Comparison of ENCODE assay signal across 16 cellular contexts in genomic region chr10:116708386-116708785, GRCh38. TPM values are rescaled to one million over a fixed set of nuclear protein-coding genes. Genes with fewer than 3 reads are reported as not detected.
A peak's percentile ranks its signal among the peaks of the same experiment; 100 is the strongest.
DNase-seq lines count a peak whose midpoint lies in the region; ATAC-seq and TF ChIP-seq lines count a peak whose summit lies in the region.
"Had no signal": no experiment of that assay in that cellular context is flagged by ENCODE, and none has a peak within 500 bp of the region (broad histone marks: within the 10 kb centered on the region; RNA-seq: fewer than 3 reads in every experiment).

No MANE protein-coding gene starts in this region.

- 67 to 75% methylated on average over 2 of the region's 2 CpGs for WGBS in heart right ventricle, 2 donors

- H3K27me3 ChIP-seq in heart right ventricle (no peaks in the 10 kb centered on the region), left ventricle myocardium inferior (ENCODE audit: low read depth) (no peaks in the 10 kb centered on the region)
- H3K27me3 ChIP-seq: upper lobe of left lung had no signal

- H3K4me1 ChIP-seq in heart right ventricle (peaks cover 0 to 21% (median 0%) of the 10 kb centered on the region in 9 donors), left ventricle myocardium inferior (peaks cover 20% of the 10 kb centered on the region)
- H3K4me1 ChIP-seq: A549, upper lobe of left lung had no signal

- intact Hi-C loops in heart right ventricle (cut with DNase I) (no loop called here), left ventricle myocardium inferior (cut with micrococcal nuclease) (no loop called here)

- DNase-seq in heart right ventricle (no peak), left ventricle myocardium inferior (no peak), coronary artery (ENCODE audit: low spot score) (no peak), left kidney (ENCODE audit: low read depth, low spot score) (peak; percentile 58), NCI-H2227 (lab: John Stamatoyannopoulos, UW; ENCODE audit: unreplicated experiment) (no peak), H4 (ENCODE audit: low spot score) (no peak), NCI-H1105 treated with DMSO at 0.1 percent for 48 hours (lab: John Stamatoyannopoulos, UW) (no peak)
- DNase-seq in activated effector memory CD4-positive, alpha-beta T cell treated with anti-CD3 and anti-CD28 coated beads, Interleukin-2, amount 50 U/mL, for 16 hours, result no peak
- DNase-seq: activated CD4-positive, CD25-positive, alpha-beta regulatory T cell treated with anti-CD3 and anti-CD28 coated beads, Interleukin-2, amount 50 U/mL, for 72 hours; activated T-cell treated with anti-CD3 and anti-CD28 coated beads, Interleukin-2, amount 50 U/mL, for 1 hour; naive B cell; NCI-H187 had no signal

- H3K36me3 ChIP-seq in heart right ventricle, result no peaks in the 10 kb centered on the region
- H3K36me3 ChIP-seq in left ventricle myocardium inferior, result peaks cover 4% of the 10 kb centered on the region
- H3K36me3 ChIP-seq: upper lobe of left lung had no signal

- no peaks in the 10 kb centered on the region for H3K9me3 ChIP-seq in heart right ventricle
- no peaks in the 10 kb centered on the region for H3K9me3 ChIP-seq in left ventricle myocardium inferior (replicated peaks)
- H3K9me3 ChIP-seq: A549, upper lobe of left lung had no signal

- H3K27ac ChIP-seq in heart right ventricle, result peak overlapping the region in 1 of 10 donors; percentile 31
- no peak overlapping the region for H3K27ac ChIP-seq in left ventricle myocardium inferior (replicated peaks)
- H3K27ac ChIP-seq in coronary artery, result peak overlapping the region in 1 of 2 donors; percentile 76
- H3K27ac ChIP-seq: A549, epithelial cell of prostate, upper lobe of left lung had no signal

- no peak overlapping the region for H3K4me3 ChIP-seq in heart right ventricle
- H3K4me3 ChIP-seq in left ventricle myocardium inferior, result no peak overlapping the region
- H3K4me3 ChIP-seq in coronary artery, result peak overlapping the region; percentile 35
- H3K4me3 ChIP-seq: A549, K562, upper lobe of left lung had no signal

- peak in 5 of 8 donors; percentile 43 to 74 (median 66) for ATAC-seq in heart right ventricle
- ATAC-seq: A549, K562 had no signal

- no peak for TF ChIP-seq CTCF in heart right ventricle (IDR thresholded peaks at IDR 0.05)
- TF ChIP-seq CTCF in left ventricle myocardium inferior (IDR thresholded peaks at IDR 0.05; ENCODE audit: borderline replicate concordance), result no peak
- no peak for TF ChIP-seq CTCF in coronary artery (IDR thresholded peaks at IDR 0.05)

RNA-seq across cellular contexts. Expression of gene HSPA12A, which starts 34.0 kb away (rescaled TPM):
- total RNA-seq in heart right ventricle (10 to 100 TPM in 6 of 10 donors, 1 to 10 TPM in 4; 9.1 to 18.1 (median 10.7) TPM), left ventricle myocardium inferior (15.0 TPM)
- polyA plus RNA-seq in heart right ventricle, result 1 to 10 TPM; 5.1 to 7.2 TPM
- 5.4 and 5.5 TPM in 2 replicates for total RNA-seq in H4 (2014; rRNA removed; shearing (Covaris generic))
